In genomic region chr19:3611841-3612240, GRCh38 we compare ENCODE assay signal across 18 cellular contexts. TPM values are rescaled to one million over a fixed set of nuclear protein-coding genes. Genes with fewer than 3 reads are reported as not detected.
A peak's percentile ranks its signal among the peaks of the same experiment; 100 is the strongest.
DNase-seq lines count a peak whose midpoint lies in the region; ATAC-seq, FAIRE-seq and TF ChIP-seq lines count a peak whose summit lies in the region.
"Had no signal": no experiment of that assay in that cellular context is flagged by ENCODE, and none has a peak within 500 bp of the region (broad histone marks: within the 10 kb centered on the region; RNA-seq: fewer than 3 reads in every experiment).

No MANE protein-coding gene starts in this region.

- H3K27ac ChIP-seq in A673 (ENCODE audit: low read depth, low read length, poor library complexity, severe bottlenecking) (no peak overlapping the region), K562 (ENCODE audit: extremely low read depth, low read depth, low read length) (no peak overlapping the region), neuronal stem cell (replicated peaks; ENCODE audit: low read length) (no peak overlapping the region), aorta (ENCODE audit: low read depth in 1 of 2, low read length in 2 of 2) (no peak overlapping the region)
- H3K27ac ChIP-seq: C4-2B had no signal

- POLR2A ChIA-PET in A673 (lab: Charles Lee; ENCODE audit: low non-redundant PET) (no interaction called here), K562 (lab: Yijun Ruan, JAX) (no interaction called here)

- no peak for TF ChIP-seq CTCF in A673 (conservative IDR thresholded peaks at IDR 0.05; ENCODE audit: low read depth, low read length)
- TF ChIP-seq CTCF in K562 (IDR thresholded peaks at IDR 0.05 in 2 of 3, conservative IDR thresholded peaks at IDR 0.05 in 1 of 3; ENCODE audit: insufficient read depth in 2 of 3, low read depth in 1 of 3, low read length in 3 of 3): no peak

- intact Hi-C loops in A673 (cut with micrococcal nuclease; ENCODE audit: unreplicated experiment) (no loop called here), K562 (cut with micrococcal nuclease) (no loop called here), aorta (cut with DNase I) (loop anchor here in 1 of 2 donors (10.0 kb wide), 1 partner anchor 307 kb away; no protein-coding TSS in a partner anchor)

- H2BK15ac ChIP-seq in neuronal stem cell (ENCODE audit: low read length): no peak overlapping the region

- FAIRE-seq in K562 (lab: Jason Lieb, UNC): no peak
- FAIRE-seq: A204.1, D721Med, G401.6, GM12891, GM19239, H1 had no signal

- TSS peak; percentile 22 for BruUV-seq in A673 (replicated peaks; lab: Mats Ljungman, UMichigan)
- TSS peak; percentile 36 for BruUV-seq in K562 (replicated peaks; lab: Mats Ljungman, UMichigan)

- no peaks in the 10 kb centered on the region for H3K9me3 ChIP-seq in A673 (ENCODE audit: low read depth, low read length, poor library complexity, severe bottlenecking)
- no peaks in the 10 kb centered on the region; the same call in 1 of the 2 replicates for H3K9me3 ChIP-seq in K562 (replicated peaks; ENCODE audit: control insufficient read depth, insufficient read depth, low read depth, low read length)
- no peaks in the 10 kb centered on the region for H3K9me3 ChIP-seq in neuronal stem cell (replicated peaks in 1 of 2; ENCODE audit: control insufficient read depth in 2 of 2, insufficient read depth in 1 of 2, low read depth in 1 of 2, low read length in 2 of 2)
- no peaks in the 10 kb centered on the region for H3K9me3 ChIP-seq in aorta (ENCODE audit: control insufficient read depth, low read length)
- H3K9me3 ChIP-seq: Caco-2 had no signal

- no peak overlapping the region for H3K18ac ChIP-seq in neuronal stem cell (ENCODE audit: low read length)

- peaks cover 19% of the 10 kb centered on the region; the same call in 2 of the 3 replicates for H3K79me2 ChIP-seq in K562 (ENCODE audit: control insufficient read depth, insufficient read depth, low read length)

- H4K20me1 ChIP-seq in K562 (replicated peaks; ENCODE audit: control insufficient read depth, insufficient read depth, low read length): no peaks in the 10 kb centered on the region

- H2BK120ac ChIP-seq in neuronal stem cell (ENCODE audit: low read depth, low read length): no peak overlapping the region

- H2BK5ac ChIP-seq in neuronal stem cell (ENCODE audit: low read length): no peak overlapping the region

- no peak overlapping the region for H2AK5ac ChIP-seq in neuronal stem cell (ENCODE audit: low read depth, low read length)

- peak overlapping the region; percentile 55 for H3K23ac ChIP-seq in neuronal stem cell (ENCODE audit: low read depth, low read length, poor library complexity)

- no peak overlapping the region for H2AFZ ChIP-seq in K562 (ENCODE audit: low read depth, low read length)
- no peak overlapping the region for H2AFZ ChIP-seq in neuronal stem cell (ENCODE audit: low read length)

- no peak for TF ChIP-seq RAD21 in K562 (CRISPR knock-in tag; conservative IDR thresholded peaks at IDR 0.05 in 1 of 2, IDR thresholded peaks at IDR 0.05 in 1 of 2)

- H3K14ac ChIP-seq in neuronal stem cell (ENCODE audit: low read length): no peak overlapping the region

- H3K4me1 ChIP-seq in A673 (ENCODE audit: insufficient read depth, low read length, poor library complexity, severe bottlenecking) (peaks cover 6% of the 10 kb centered on the region), K562 (replicated peaks in 1 of 2; ENCODE audit: control insufficient read depth in 2 of 2, insufficient read depth in 2 of 2, low read length in 2 of 2) (peaks cover 34 to 91% of the 10 kb centered on the region in 2 experiments), neuronal stem cell (ENCODE audit: control insufficient read depth in 2 of 2, insufficient read depth in 1 of 2, low read depth in 1 of 2, low read length in 2 of 2) (peaks cover 5 to 16% of the 10 kb centered on the region in 2 donors), aorta (ENCODE audit: control insufficient read depth in 1 of 2, insufficient read depth in 2 of 2, low read length in 2 of 2) (no peaks in the 10 kb centered on the region)
- H3K4me1 ChIP-seq: Caco-2 had no signal

- no peak overlapping the region for H3K4ac ChIP-seq in neuronal stem cell (ENCODE audit: low read length)

- TF ChIP-seq EP300 in K562 (IDR thresholded peaks at IDR 0.05; ENCODE audit: low read length): no peak

- 95% methylated on average over 22 of the region's 36 CpGs for WGBS in K562 (ENCODE audit: insufficient coverage, low coverage, missing lambda C conversion rate)
- WGBS in neuronal stem cell (ENCODE audit: extremely low coverage in 2 of 2, insufficient read length in 2 of 2, insufficient replicate concordance in 1 of 2), 2 donors: no CpG with 5 or more reads among the region's 36 CpGs
- 96% methylated on average over 36 of the region's 36 CpGs for WGBS in aorta, 2 donors

- H2BK12ac ChIP-seq in neuronal stem cell (ENCODE audit: low read length): no peak overlapping the region

- H3K4me3 ChIP-seq in A673 (ENCODE audit: low read depth, low read length, poor library complexity, severe bottlenecking) (no peak overlapping the region), K562 (no peak overlapping the region), neuronal stem cell (ENCODE audit: low read length in 2 of 2) (no peak overlapping the region), aorta (ENCODE audit: low read length in 2 of 2) (no peak overlapping the region)

- no peaks in the 10 kb centered on the region for H3K9me1 ChIP-seq in K562 (ENCODE audit: control insufficient read depth, insufficient read depth, low read length)

- in situ Hi-C loops in K562 (cut with MboI): no loop called here

- H4K8ac ChIP-seq in neuronal stem cell (ENCODE audit: low read depth, low read length): no peak overlapping the region

- CTCF ChIA-PET in A673 (lab: Charles Lee): no interaction called here
- CTCF ChIA-PET in K562 (lab: Yijun Ruan, JAX; ENCODE audit: low intra/inter-chr PET ratio): no interaction called here

- H3K36me3 ChIP-seq in A673 (ENCODE audit: insufficient read depth, low read length, poor library complexity, severe bottlenecking): peaks cover 6% of the 10 kb centered on the region
- H3K36me3 ChIP-seq in K562 (ENCODE audit: control insufficient read depth, insufficient read depth, low read length): peaks cover 62% of the 10 kb centered on the region
- peaks cover 13 to 36% of the 10 kb centered on the region in 2 donors for H3K36me3 ChIP-seq in neuronal stem cell (replicated peaks in 1 of 2; ENCODE audit: control insufficient read depth in 2 of 2, insufficient read depth in 2 of 2, low read length in 2 of 2)
- H3K36me3 ChIP-seq in aorta (ENCODE audit: control insufficient read depth in 1 of 2, insufficient read depth in 2 of 2, low read length in 1 of 2): no peaks in the 10 kb centered on the region

- ATAC-seq in K562 (no peak), aorta (ENCODE audit: low FRiP score) (no peak), HG03439 (IDR thresholded peaks at IDR 0.05; ENCODE audit: unreplicated experiment) (no peak)

- H3K27me3 ChIP-seq in A673 (replicated peaks; ENCODE audit: insufficient read depth, low read depth, low read length, poor library complexity) (no peaks in the 10 kb centered on the region), K562 (ENCODE audit: control insufficient read depth in 2 of 2, insufficient read depth in 2 of 2, low read length in 2 of 2) (no peaks in the 10 kb centered on the region), neuronal stem cell (ENCODE audit: control insufficient read depth in 3 of 3, insufficient read depth in 3 of 3, low read depth in 1 of 3, low read length in 3 of 3) (peaks cover 0 to 9% (median 5%) of the 10 kb centered on the region in 3 experiments), aorta (ENCODE audit: control insufficient read depth in 1 of 2, insufficient read depth in 2 of 2, low read length in 1 of 2) (no peaks in the 10 kb centered on the region)

- H3K79me1 ChIP-seq in neuronal stem cell (ENCODE audit: low read depth, low read length): peaks cover 3% of the 10 kb centered on the region

- TF ChIP-seq POLR2A in K562 (conservative IDR thresholded peaks at IDR 0.05): no peak

- H3K4me2 ChIP-seq in K562 (ENCODE audit: insufficient read depth, low read length): no peak overlapping the region
- no peak overlapping the region for H3K4me2 ChIP-seq in neuronal stem cell (ENCODE audit: insufficient read depth, low read length, poor library complexity, severe bottlenecking)

- H4K91ac ChIP-seq in neuronal stem cell (ENCODE audit: low read depth, low read length, poor library complexity): no peak overlapping the region

- H3K9ac ChIP-seq in K562 (ENCODE audit: insufficient read depth in 1 of 2, low read depth in 2 of 2, low read length in 2 of 2) (no peak overlapping the region), neuronal stem cell (ENCODE audit: low read depth, low read length, poor library complexity) (peak overlapping the region; percentile 60)

- DNase-seq in A673 (ENCODE audit: low spot score): no peak
- no peak for DNase-seq in K562 (ENCODE audit: extremely low read depth in 1 of 4, low spot score in 3 of 4)
- no peak for DNase-seq in neuronal stem cell (ENCODE audit: low spot score)
- DNase-seq in aorta: peak; percentile 54 to 74
- DNase-seq in NCI-H1930 (lab: John Stamatoyannopoulos, UW): no peak
- DNase-seq: AML-193; Caco-2; CD4-positive, alpha-beta T cell; H9 had no signal

RNA-seq across cellular contexts. Expression of gene TBXA2R, which starts 5.2 kb away (rescaled TPM):
- total RNA-seq in A673 (2021) (0.56 and 0.70 TPM in 2 replicates), K562 (2014; rRNA removed) (2.5 and 5.2 TPM in 2 replicates), K562 (2014; rRNA removed; fragmentation: Illumina TruSeq; extraction: Trizol) (2.3 and 2.8 TPM in 2 replicates), K562 (2015; rRNA removed; fragmentation: Illumina TruSeq; extraction: Trizol) (2.5 and 3.1 TPM in 2 replicates), K562 (2021) (21.0 and 24.0 TPM in 2 replicates), aorta (10 to 100 TPM; 36.0 to 40.5 TPM)
- total RNA-seq in K562 (2011; cell fraction: chromatin; rRNA removed; ENCODE audit: low replicate concordance): 10.2 and 37.7 TPM in 2 replicates
- 58.8 and 84.5 TPM in 2 replicates for total RNA-seq in K562 (2011; cell fraction: nucleolus; rRNA removed)
- total RNA-seq in K562 (2011; cell fraction: nucleoplasm; rRNA removed): 27.7 and 36.4 TPM in 2 replicates
- polyA plus RNA-seq in K562 (2011; rRNA removed) (2.9 and 4.4 TPM in 2 replicates), K562 (2014; fragmentation: Illumina TruSeq; extraction: Trizol) (4.3 and 6.7 TPM in 2 replicates), K562 (2014; fragmentation: Nextera tagmentation; extraction: Ambion mirVana) (1 to 10 TPM; 1.5 to 2.6 TPM), K562 (2014; rRNA removed) (5.7 and 6.1 TPM in 2 replicates), aorta (10 to 100 TPM in 1 of 2 donors, 1 to 10 TPM in 1; 9.6 to 30.9 TPM)
- 4.0 and 21.7 TPM in 2 replicates for polyA plus RNA-seq in K562 (2011; cell fraction: cytosol; rRNA removed)
- 3.7 and 12.5 TPM in 2 replicates for polyA plus RNA-seq in K562 (2011; cell fraction: nucleus; rRNA removed)
- polyA plus RNA-seq in K562 (2012): 11.5 and 11.6 TPM in 2 replicates
- 0.90 and 1.6 TPM in 2 replicates for polyA minus RNA-seq in K562 (2011; rRNA and poly(A)+ RNA removed)
- polyA minus RNA-seq in K562 (2011; cell fraction: cytosol; rRNA and poly(A)+ RNA removed): 17.4 and 19.6 TPM in 2 replicates
- polyA minus RNA-seq in K562 (2011; cell fraction: nucleus; rRNA and poly(A)+ RNA removed): 3.1 and 6.1 TPM in 2 replicates
- polyA plus RNA-seq in neuronal stem cell (2013, experiment 1 of 2): 0.11 TPM
- polyA plus RNA-seq in neuronal stem cell (2013, experiment 2 of 2): 0.12 TPM
- total RNA-seq: HT-29 had no signal

RNA-seq across cellular contexts. Expression of gene CACTIN, which starts 14.7 kb away (rescaled TPM):
- 35.9 and 36.3 TPM in 2 replicates for total RNA-seq in A673 (2021)
- total RNA-seq in K562 (2011; cell fraction: chromatin; rRNA removed; ENCODE audit: low replicate concordance): 35.4 and 89.8 TPM in 2 replicates
- total RNA-seq in K562 (2011; cell fraction: nucleolus; rRNA removed): 60.3 and 65.9 TPM in 2 replicates
- 35.3 and 37.6 TPM in 2 replicates for total RNA-seq in K562 (2011; cell fraction: nucleoplasm; rRNA removed)
- 46.5 and 57.8 TPM in 2 replicates for total RNA-seq in K562 (2014; rRNA removed)
- total RNA-seq in K562 (2014; rRNA removed; fragmentation: Illumina TruSeq; extraction: Trizol): 7.6 and 7.9 TPM in 2 replicates
- total RNA-seq in K562 (2015; rRNA removed; fragmentation: Illumina TruSeq; extraction: Trizol): 25.6 and 27.3 TPM in 2 replicates
- 42.1 and 49.2 TPM in 2 replicates for total RNA-seq in K562 (2021)
- 15.0 and 19.4 TPM in 2 replicates for polyA plus RNA-seq in K562 (2011; rRNA removed)
- polyA plus RNA-seq in K562 (2011; cell fraction: cytosol; rRNA removed): 21.9 and 50.9 TPM in 2 replicates
- polyA plus RNA-seq in K562 (2011; cell fraction: nucleus; rRNA removed): 54.2 and 84.9 TPM in 2 replicates
- 22.8 and 28.5 TPM in 2 replicates for polyA plus RNA-seq in K562 (2012)
- 9.6 and 20.4 TPM in 2 replicates for polyA plus RNA-seq in K562 (2014; fragmentation: Illumina TruSeq; extraction: Trizol)
- under 1 TPM; 0.15 to 0.52 TPM for polyA plus RNA-seq in K562 (2014; fragmentation: Nextera tagmentation; extraction: Ambion mirVana)
- 35.0 and 36.4 TPM in 2 replicates for polyA plus RNA-seq in K562 (2014; rRNA removed)
- polyA minus RNA-seq in K562 (2011; rRNA and poly(A)+ RNA removed): 4.5 and 9.4 TPM in 2 replicates
- 13.0 and 16.6 TPM in 2 replicates for polyA minus RNA-seq in K562 (2011; cell fraction: cytosol; rRNA and poly(A)+ RNA removed)
- polyA minus RNA-seq in K562 (2011; cell fraction: nucleus; rRNA and poly(A)+ RNA removed): 9.6 and 12.0 TPM in 2 replicates
- polyA plus RNA-seq in neuronal stem cell (2013, experiment 1 of 2): 23.9 TPM
- 25.3 TPM for polyA plus RNA-seq in neuronal stem cell (2013, experiment 2 of 2)
- total RNA-seq in aorta: 10 to 100 TPM; 16.4 to 19.3 TPM
- polyA plus RNA-seq in aorta: 10 to 100 TPM in 1 of 2 donors, 1 to 10 TPM in 1; 4.5 to 18.2 TPM

RNA-seq across cellular contexts. Expression of gene GIPC3, which starts 26.6 kb away (rescaled TPM):
- total RNA-seq in A673 (2021): 0.34 and 1.2 TPM in 2 replicates
- 2.6 and 7.5 TPM in 2 replicates for total RNA-seq in K562 (2011; cell fraction: chromatin; rRNA removed; ENCODE audit: low replicate concordance)
- 3.8 and 5.5 TPM in 2 replicates for total RNA-seq in K562 (2011; cell fraction: nucleolus; rRNA removed)
- 3.2 and 4.0 TPM in 2 replicates for total RNA-seq in K562 (2011; cell fraction: nucleoplasm; rRNA removed)
- 0.54 and 1.2 TPM in 2 replicates for total RNA-seq in K562 (2014; rRNA removed)
- 0.83 and 0.91 TPM in 2 replicates for total RNA-seq in K562 (2014; rRNA removed; fragmentation: Illumina TruSeq; extraction: Trizol)
- 0.98 and 1.0 TPM in 2 replicates for total RNA-seq in K562 (2015; rRNA removed; fragmentation: Illumina TruSeq; extraction: Trizol)
- 3.3 and 3.9 TPM in 2 replicates for total RNA-seq in K562 (2021)
- polyA plus RNA-seq in K562 (2011; rRNA removed): 2.5 and 3.1 TPM in 2 replicates
- 3.0 and 4.9 TPM in 2 replicates for polyA plus RNA-seq in K562 (2011; cell fraction: cytosol; rRNA removed)
- 5.3 and 8.9 TPM in 2 replicates for polyA plus RNA-seq in K562 (2011; cell fraction: nucleus; rRNA removed)
- 3.6 and 14.1 TPM in 2 replicates for polyA plus RNA-seq in K562 (2012)
- polyA plus RNA-seq in K562 (2014; fragmentation: Illumina TruSeq; extraction: Trizol): 3.0 and 3.6 TPM in 2 replicates
- under 1 TPM in 1 of 2 experiments, not detected in 1; 0.03 TPM for polyA plus RNA-seq in K562 (2014; fragmentation: Nextera tagmentation; extraction: Ambion mirVana)
- 1.9 and 2.3 TPM in 2 replicates for polyA plus RNA-seq in K562 (2014; rRNA removed)
- polyA minus RNA-seq in K562 (2011; rRNA and poly(A)+ RNA removed): 2.0 and 3.2 TPM in 2 replicates
- polyA minus RNA-seq in K562 (2011; cell fraction: cytosol; rRNA and poly(A)+ RNA removed): 5.9 and 6.7 TPM in 2 replicates
- 1.6 and 2.1 TPM in 2 replicates for polyA minus RNA-seq in K562 (2011; cell fraction: nucleus; rRNA and poly(A)+ RNA removed)
- polyA plus RNA-seq in neuronal stem cell (2013, experiment 1 of 2): 0.46 TPM
- polyA plus RNA-seq in neuronal stem cell (2013, experiment 2 of 2): 0.47 TPM
- 1 to 10 TPM; 2.6 to 5.0 TPM for total RNA-seq in aorta
- 1 to 10 TPM in 1 of 2 donors, under 1 TPM in 1; 0.50 to 1.3 TPM for polyA plus RNA-seq in aorta
- total RNA-seq: Caco-2, HT-29 had no signal

RNA-seq across cellular contexts. Expression of gene HMG20B, which starts 39.1 kb away (rescaled TPM):
- 53.9 and 71.5 TPM in 2 replicates for total RNA-seq in A673 (2021)
- 47.2 and 115 TPM in 2 replicates for total RNA-seq in K562 (2011; cell fraction: chromatin; rRNA removed; ENCODE audit: low replicate concordance)
- 85.8 and 97.1 TPM in 2 replicates for total RNA-seq in K562 (2011; cell fraction: nucleolus; rRNA removed)
- 68.6 and 70.5 TPM in 2 replicates for total RNA-seq in K562 (2011; cell fraction: nucleoplasm; rRNA removed)
- total RNA-seq in K562 (2014; rRNA removed): 137 and 148 TPM in 2 replicates
- total RNA-seq in K562 (2014; rRNA removed; fragmentation: Illumina TruSeq; extraction: Trizol): 18.2 and 18.5 TPM in 2 replicates
- total RNA-seq in K562 (2015; rRNA removed; fragmentation: Illumina TruSeq; extraction: Trizol): 37.6 and 38.6 TPM in 2 replicates
- 122 and 125 TPM in 2 replicates for total RNA-seq in K562 (2021)
- polyA plus RNA-seq in K562 (2011; rRNA removed): 47.6 and 54.4 TPM in 2 replicates
- polyA plus RNA-seq in K562 (2011; cell fraction: cytosol; rRNA removed): 49.5 and 107 TPM in 2 replicates
- polyA plus RNA-seq in K562 (2011; cell fraction: nucleus; rRNA removed): 169 and 253 TPM in 2 replicates
- 75.9 and 122 TPM in 2 replicates for polyA plus RNA-seq in K562 (2012)
- polyA plus RNA-seq in K562 (2014; fragmentation: Illumina TruSeq; extraction: Trizol): 25.6 and 53.2 TPM in 2 replicates
- under 1 TPM; 0.35 to 0.78 TPM for polyA plus RNA-seq in K562 (2014; fragmentation: Nextera tagmentation; extraction: Ambion mirVana)
- polyA plus RNA-seq in K562 (2014; rRNA removed): 159 and 172 TPM in 2 replicates
- 8.0 and 11.1 TPM in 2 replicates for polyA minus RNA-seq in K562 (2011; rRNA and poly(A)+ RNA removed)
- polyA minus RNA-seq in K562 (2011; cell fraction: cytosol; rRNA and poly(A)+ RNA removed): 24.4 and 30.8 TPM in 2 replicates
- polyA minus RNA-seq in K562 (2011; cell fraction: nucleus; rRNA and poly(A)+ RNA removed): 24.4 and 30.4 TPM in 2 replicates
- 76.9 TPM for polyA plus RNA-seq in neuronal stem cell (2013, experiment 1 of 2)
- polyA plus RNA-seq in neuronal stem cell (2013, experiment 2 of 2): 73.8 TPM
- total RNA-seq in aorta: 10 to 100 TPM; 66.3 to 67.8 TPM
- 100 to 1,000 TPM in 1 of 2 donors, 10 to 100 TPM in 1; 67.7 to 175 TPM for polyA plus RNA-seq in aorta

RNA-seq across cellular contexts. Expression of gene MFSD12, which starts 54.5 kb away (rescaled TPM):
- total RNA-seq in A673 (2021) (44.7 and 48.2 TPM in 2 replicates), K562 (2014; rRNA removed) (99.9 and 103 TPM in 2 replicates), K562 (2014; rRNA removed; fragmentation: Illumina TruSeq; extraction: Trizol) (18.8 and 21.5 TPM in 2 replicates), K562 (2015; rRNA removed; fragmentation: Illumina TruSeq; extraction: Trizol) (34.8 and 40.7 TPM in 2 replicates), K562 (2021) (110 and 112 TPM in 2 replicates), aorta (10 to 100 TPM; 40.7 to 47.7 TPM)
- 80.9 and 267 TPM in 2 replicates for total RNA-seq in K562 (2011; cell fraction: chromatin; rRNA removed; ENCODE audit: low replicate concordance)
- 253 and 311 TPM in 2 replicates for total RNA-seq in K562 (2011; cell fraction: nucleolus; rRNA removed)
- 151 and 160 TPM in 2 replicates for total RNA-seq in K562 (2011; cell fraction: nucleoplasm; rRNA removed)
- polyA plus RNA-seq in K562 (2011; rRNA removed) (31.8 and 53.9 TPM in 2 replicates), K562 (2014; fragmentation: Illumina TruSeq; extraction: Trizol) (28.2 and 63.0 TPM in 2 replicates), K562 (2014; fragmentation: Nextera tagmentation; extraction: Ambion mirVana) (1 to 10 TPM in 1 of 2 experiments, under 1 TPM in 1; 0.69 to 1.7 TPM), K562 (2014; rRNA removed) (79.9 and 80.7 TPM in 2 replicates), aorta (10 to 100 TPM in 1 of 2 donors, 1 to 10 TPM in 1; 9.5 to 33.9 TPM)
- 48.2 and 140 TPM in 2 replicates for polyA plus RNA-seq in K562 (2011; cell fraction: cytosol; rRNA removed)
- polyA plus RNA-seq in K562 (2011; cell fraction: nucleus; rRNA removed): 127 and 224 TPM in 2 replicates
- 63.5 and 81.8 TPM in 2 replicates for polyA plus RNA-seq in K562 (2012)
- polyA minus RNA-seq in K562 (2011; rRNA and poly(A)+ RNA removed): 19.6 and 27.4 TPM in 2 replicates
- 64.0 and 66.5 TPM in 2 replicates for polyA minus RNA-seq in K562 (2011; cell fraction: cytosol; rRNA and poly(A)+ RNA removed)
- 38.5 and 38.8 TPM in 2 replicates for polyA minus RNA-seq in K562 (2011; cell fraction: nucleus; rRNA and poly(A)+ RNA removed)
- 27.9 TPM for polyA plus RNA-seq in neuronal stem cell (2013, experiment 1 of 2)
- polyA plus RNA-seq in neuronal stem cell (2013, experiment 2 of 2): 25.3 TPM

Comparison
In these comparisons a context has a peak if more than half of its experiments do, and no peak if none do; other contexts are left out.
1. DNase-seq: peak in aorta (2 of 2); none in A673 (single experiment), K562 (0 of 4), neuronal stem cell (single experiment) and NCI-H1930 (0 of 2).